ENCODE assay signal across 20 cellular contexts in the genomic region with DNA sequence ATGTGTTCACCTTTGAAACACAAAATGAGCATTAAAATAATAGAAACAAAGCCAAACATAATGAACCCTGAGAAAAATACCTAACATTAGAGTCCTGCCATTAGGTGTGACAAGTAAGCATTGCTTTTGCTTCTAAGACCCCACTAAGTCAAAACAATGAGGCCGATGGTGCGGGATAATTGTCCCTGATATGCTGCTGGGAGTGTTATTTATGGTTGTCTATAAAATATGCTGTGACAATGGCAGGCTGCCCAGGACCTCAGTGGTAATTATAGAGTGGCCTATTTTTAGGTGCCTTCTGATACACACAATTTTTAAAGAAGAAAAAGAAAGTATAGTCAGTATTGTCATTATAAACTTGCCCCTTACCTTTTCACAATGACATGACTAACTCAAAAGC.
DNase-seq lines count a peak whose midpoint lies in the region; ATAC-seq and TF ChIP-seq lines count a peak whose summit lies in the region.
"Had no signal": no experiment of that assay in that cellular context is flagged by ENCODE, and none has a peak within 500 bp of the region (broad histone marks: within the 10 kb centered on the region; RNA-seq: fewer than 3 reads in every experiment).

No MANE protein-coding gene starts in this region.

- H3K4me1 ChIP-seq in upper lobe of right lung, result no peaks in the 10 kb centered on the region
- H3K4me1 ChIP-seq: prostate gland, suprapubic skin, uterus had no signal

- intact Hi-C loops in upper lobe of right lung (cut with DNase I), result no loop called here

- no peak overlapping the region for H3K27ac ChIP-seq in upper lobe of right lung
- H3K27ac ChIP-seq: cardiac muscle cell, neutrophil, prostate gland, suprapubic skin, uterus had no signal

- no peak overlapping the region for H3K4me3 ChIP-seq in upper lobe of right lung
- H3K4me3 ChIP-seq: cardiac muscle cell, lung, prostate gland, suprapubic skin, uterus had no signal

- no peaks in the 10 kb centered on the region for H3K27me3 ChIP-seq in upper lobe of right lung
- H3K27me3 ChIP-seq: cardiac muscle cell, neutrophil, suprapubic skin, uterus had no signal

- peak; percentile 37 for DNase-seq in HEK293T (ENCODE audit: extremely low spot score)
- peak; percentile 95 for DNase-seq in NCI-H146 treated with DMSO at 0.1 percent for 48 hours (lab: John Stamatoyannopoulos, UW; ENCODE audit: unreplicated experiment)
- DNase-seq in NCI-H69 (lab: John Stamatoyannopoulos, UW), result peak; percentile 93
- peak; percentile 3 for DNase-seq in left kidney (ENCODE audit: low read depth, low spot score)
- no peak for DNase-seq in GM10248 (ENCODE audit: extremely low spot score)
- no peak for DNase-seq in upper lobe of right lung
- DNase-seq: activated naive CD4-positive, alpha-beta T cell treated with anti-CD3 and anti-CD28 coated beads, Interleukin-2, amount 50 U/mL, for 16 hours; CD4-positive, alpha-beta memory T cell; cortex of kidney; DMS79; KG1; uterus had no signal

- ATAC-seq in upper lobe of right lung (no peak), HG02571 (IDR thresholded peaks at IDR 0.05; ENCODE audit: unreplicated experiment) (no peak)
- ATAC-seq: HCT116; stimulated activated memory B cell treated with anti-CD40 and anti-IgM and Interleukin-4, amounts not matched to agents 10 μg/mL and 1 μg/mL and 100 μg/mL, for 72 hours had no signal

- no peaks in the 10 kb centered on the region for H3K9me3 ChIP-seq in upper lobe of right lung
- H3K9me3 ChIP-seq: neutrophil, prostate gland had no signal

- POLR2A ChIA-PET in HEK293T (lab: Yijun Ruan, JAX) (no interaction called here), GM10248 (lab: Yijun Ruan, JAX) (no interaction called here)

- TF ChIP-seq CTCF in GM10248 (IDR thresholded peaks at IDR 0.05; ENCODE audit: control extremely low read depth, extremely low read depth, low read depth, missing control alignments) (no peak), upper lobe of right lung (IDR thresholded peaks at IDR 0.05) (no peak)

- CTCF ChIA-PET in HEK293T (lab: Yijun Ruan, JAX) (no interaction called here), GM10248 (lab: Yijun Ruan, JAX) (no interaction called here)

- no peaks in the 10 kb centered on the region for H3K36me3 ChIP-seq in upper lobe of right lung
- H3K36me3 ChIP-seq: cardiac muscle cell, neutrophil, prostate gland, suprapubic skin, uterus had no signal

TF ChIP-seq in HEK293T, 16 proteins besides CTCF, POLR2A, EP300 and RAD21:
- no peak for TF ChIP-seq SUZ12 (IDR thresholded peaks at IDR 0.05)
- TF ChIP-seq, protein P1, sequence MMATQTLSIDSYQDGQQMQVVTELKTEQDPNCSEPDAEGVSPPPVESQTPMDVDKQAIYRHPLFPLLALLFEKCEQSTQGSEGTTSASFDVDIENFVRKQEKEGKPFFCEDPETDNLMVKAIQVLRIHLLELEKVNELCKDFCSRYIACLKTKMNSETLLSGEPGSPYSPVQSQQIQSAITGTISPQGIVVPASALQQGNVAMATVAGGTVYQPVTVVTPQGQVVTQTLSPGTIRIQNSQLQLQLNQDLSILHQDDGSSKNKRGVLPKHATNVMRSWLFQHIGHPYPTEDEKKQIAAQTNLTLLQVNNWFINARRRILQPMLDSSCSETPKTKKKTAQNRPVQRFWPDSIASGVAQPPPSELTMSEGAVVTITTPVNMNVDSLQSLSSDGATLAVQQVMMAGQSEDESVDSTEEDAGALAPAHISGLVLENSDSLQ (IDR thresholded peaks at IDR 0.05), result peak; percentile 90

Comparison
In these comparisons a context has a peak if more than half of its experiments do, and no peak if none do; other contexts are left out.
1. DNase-seq: peak in HEK293T (single experiment), NCI-H146 treated with DMSO at 0.1 percent for 48 hours (single experiment), NCI-H69 (single experiment) and left kidney (single experiment); none in GM10248 (single experiment) and upper lobe of right lung (single experiment).